32 cellular contexts compared by ENCODE assay signal in the genomic region with DNA sequence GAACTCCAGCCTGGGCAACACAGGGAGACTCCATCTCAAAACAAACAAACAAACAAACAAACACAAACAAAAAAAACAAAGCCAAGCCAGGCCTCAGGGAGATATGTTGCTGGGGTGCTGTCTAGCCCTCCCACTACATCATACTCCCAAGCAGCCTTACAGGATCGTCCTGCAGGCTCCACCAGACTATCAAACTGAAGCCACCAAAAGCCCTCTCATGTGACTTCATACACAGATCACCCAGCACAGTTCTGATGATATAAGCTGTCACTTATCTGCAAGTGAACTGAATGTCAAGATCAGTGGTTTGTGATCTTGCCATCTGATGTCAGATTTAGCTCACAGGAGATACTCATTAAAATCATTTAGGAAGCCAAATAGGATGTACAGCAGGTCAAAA.
"Had no signal": no experiment of that assay in that cellular context is flagged by ENCODE, and none has a peak within 500 bp of the region (broad histone marks: within the 10 kb centered on the region; RNA-seq: fewer than 3 reads in every experiment).

No MANE protein-coding gene starts in this region.

- DNase-seq: activated CD4-positive, alpha-beta memory T cell treated with anti-CD3 and anti-CD28 coated beads, Interleukin-2, amount 10 ng/mL, durations not matched to agents 7 days and 5 days; activated CD4-positive, alpha-beta T cell treated with anti-CD3 and anti-CD28 coated beads for 1 hour; activated CD4-positive, alpha-beta T cell treated with anti-CD3 and anti-CD28 coated beads for 4 hours; activated CD4-positive, alpha-beta T cell treated with anti-CD3 and anti-CD28 coated beads, Interleukin-2, amount 10 ng/mL, durations not matched to agents 7 days and 5 days; activated CD4-positive, alpha-beta T cell treated with anti-CD3 and anti-CD28 coated beads, Interleukin-2, amount 50 U/mL, for 4 hours; activated CD8-positive, alpha-beta memory T cell treated with anti-CD3 and anti-CD28 coated beads, Interleukin-2, amount 50 U/mL, for 48 hours; activated effector memory CD4-positive, alpha-beta T cell treated with anti-CD3 and anti-CD28 coated beads, Interleukin-2, amount 50 U/mL, for 16 hours; activated naive CD4-positive, alpha-beta T cell; activated naive CD4-positive, alpha-beta T cell treated with anti-CD3 and anti-CD28 coated beads, Interleukin-2, amount 10 ng/mL, durations not matched to agents 7 days and 5 days; activated naive CD8-positive, alpha-beta T cell treated with anti-CD3 and anti-CD28 coated beads, Interleukin-2, amount 10 ng/mL, durations not matched to agents 7 days and 5 days; activated T-cell treated with anti-CD3 and anti-CD28 coated beads for 4 hours; activated T-cell treated with anti-CD3 and anti-CD28 coated beads, Interleukin-2, amount 50 U/mL, for 4 hours; dermis blood vessel endothelial cell; effector CD4-positive, alpha-beta T cell; effector memory CD8-positive, alpha-beta T cell; foreskin keratinocyte; gastrocnemius medialis; heart right ventricle; SW 1271; T-cell; T-helper 9 cell had no signal

- H3K4me3 Mint-ChIP-seq: activated CD4-positive, alpha-beta memory T cell treated with anti-CD3 and anti-CD28 coated beads, Interleukin-2, amount 10 ng/mL, durations not matched to agents 7 days and 5 days; activated CD4-positive, alpha-beta T cell treated with anti-CD3 and anti-CD28 coated beads, Interleukin-2, amount 10 ng/mL, durations not matched to agents 7 days and 5 days; activated naive CD4-positive, alpha-beta T cell treated with anti-CD3 and anti-CD28 coated beads, Interleukin-2, amount 10 ng/mL, durations not matched to agents 7 days and 5 days; activated naive CD8-positive, alpha-beta T cell treated with anti-CD3 and anti-CD28 coated beads, Interleukin-2, amount 10 ng/mL, durations not matched to agents 7 days and 5 days; activated T-cell treated with anti-CD3 and anti-CD28 coated beads, Interleukin-2, amount 50 U/mL, for 4 hours; activated T-helper 1 cell treated with anti-CD3 and anti-CD28 coated beads, Interleukin-12 subunit alpha, Interleukin-12 subunit beta, Interleukin-2, Interleukin-4 antibody, amounts not matched to agents 30 ng/mL and 10 ng/mL and 1 ng/mL, durations not matched to agents 14 hours and 24 hours and 36 hours; central memory CD8-positive, alpha-beta T cell; effector memory CD8-positive, alpha-beta T cell; T-cell; T-helper 1 cell treated with Interleukin-12 subunit alpha and Interleukin-12 subunit beta and Interleukin-4 antibody, amounts not matched to agents 30 μg/mL and 1 μg/mL, for 36 hours had no signal

- H3K27me3 ChIP-seq: ascending aorta, breast epithelium, cardiac muscle cell, esophagus muscularis mucosa, foreskin keratinocyte, gastrocnemius medialis, heart right ventricle had no signal

- H3K4me1 ChIP-seq: breast epithelium, esophagus muscularis mucosa, foreskin keratinocyte, gastrocnemius medialis had no signal

- H3K4me3 ChIP-seq: ascending aorta, breast epithelium, cardiac muscle cell, coronary artery, esophagus muscularis mucosa, gastrocnemius medialis, heart right ventricle had no signal

- H3K9me3 ChIP-seq: ascending aorta, breast epithelium, esophagus muscularis mucosa, gastrocnemius medialis had no signal

- H3K27ac ChIP-seq: breast epithelium, cardiac muscle cell, esophagus muscularis mucosa, foreskin keratinocyte, gastrocnemius medialis had no signal

- H3K4me1 Mint-ChIP-seq: activated CD4-positive, alpha-beta memory T cell treated with anti-CD3 and anti-CD28 coated beads, Interleukin-2, amount 10 ng/mL, durations not matched to agents 7 days and 5 days; activated CD4-positive, alpha-beta T cell treated with anti-CD3 and anti-CD28 coated beads, Interleukin-2, amount 10 ng/mL, durations not matched to agents 7 days and 5 days; activated naive CD4-positive, alpha-beta T cell treated with anti-CD3 and anti-CD28 coated beads, Interleukin-2, amount 10 ng/mL, durations not matched to agents 7 days and 5 days; activated naive CD8-positive, alpha-beta T cell treated with anti-CD3 and anti-CD28 coated beads, Interleukin-2, amount 10 ng/mL, durations not matched to agents 7 days and 5 days; central memory CD8-positive, alpha-beta T cell; T-cell had no signal

- H3K36me3 ChIP-seq: breast epithelium had no signal

- H3K27ac Mint-ChIP-seq: activated CD4-positive, alpha-beta memory T cell treated with anti-CD3 and anti-CD28 coated beads, Interleukin-2, amount 10 ng/mL, durations not matched to agents 7 days and 5 days; activated CD4-positive, alpha-beta T cell treated with anti-CD3 and anti-CD28 coated beads, Interleukin-2, amount 10 ng/mL, durations not matched to agents 7 days and 5 days; activated naive CD4-positive, alpha-beta T cell treated with anti-CD3 and anti-CD28 coated beads, Interleukin-2, amount 10 ng/mL, durations not matched to agents 7 days and 5 days; activated naive CD4-positive, alpha-beta T cell treated with anti-CD3 and anti-CD28 coated beads, Interleukin-2, amount 50 U/mL, for 72 hours; activated naive CD8-positive, alpha-beta T cell treated with anti-CD3 and anti-CD28 coated beads, Interleukin-2, amount 10 ng/mL, durations not matched to agents 7 days and 5 days; activated T-helper 1 cell treated with anti-CD3 and anti-CD28 coated beads, Interleukin-12 subunit alpha, Interleukin-12 subunit beta, Interleukin-2, Interleukin-4 antibody, amounts not matched to agents 30 ng/mL and 10 ng/mL and 1 ng/mL, durations not matched to agents 14 hours and 24 hours and 36 hours; activated T-helper 2 cell treated with anti-CD3 and anti-CD28 coated beads, Interferon-gamma antibody, Interleukin-2, Interleukin-4, amounts not matched to agents 10 μg/mL and 5 μg/mL and 100 μg/mL, durations not matched to agents 14 hours and 24 hours and 36 hours; T-cell; T-helper 1 cell treated with Interleukin-12 subunit alpha and Interleukin-12 subunit beta and Interleukin-4 antibody, amounts not matched to agents 30 μg/mL and 1 μg/mL, for 36 hours had no signal

- H3K27me3 Mint-ChIP-seq: activated CD4-positive, alpha-beta memory T cell treated with anti-CD3 and anti-CD28 coated beads, Interleukin-2, amount 10 ng/mL, durations not matched to agents 7 days and 5 days; activated CD4-positive, alpha-beta T cell treated with anti-CD3 and anti-CD28 coated beads, Interleukin-2, amount 10 ng/mL, durations not matched to agents 7 days and 5 days; activated naive CD4-positive, alpha-beta T cell treated with anti-CD3 and anti-CD28 coated beads, Interleukin-2, amount 10 ng/mL, durations not matched to agents 7 days and 5 days; activated naive CD8-positive, alpha-beta T cell treated with anti-CD3 and anti-CD28 coated beads, Interleukin-2, amount 10 ng/mL, durations not matched to agents 7 days and 5 days; brain; central memory CD8-positive, alpha-beta T cell; effector memory CD8-positive, alpha-beta T cell; T-cell had no signal

- H3K9me3 Mint-ChIP-seq: activated CD4-positive, alpha-beta memory T cell treated with anti-CD3 and anti-CD28 coated beads, Interleukin-2, amount 10 ng/mL, durations not matched to agents 7 days and 5 days; activated T-cell treated with anti-CD3 and anti-CD28 coated beads, Interleukin-2, amount 50 U/mL, for 4 hours; central memory CD8-positive, alpha-beta T cell; effector memory CD8-positive, alpha-beta T cell had no signal

- ATAC-seq: activated naive CD4-positive, alpha-beta T cell treated with anti-CD3 and anti-CD28 coated beads, Interleukin-2, amount 50 U/mL, for 72 hours; activated T-cell treated with anti-CD3 and anti-CD28 coated beads, Interleukin-2, amount 50 U/mL, for 4 hours; effector memory CD8-positive, alpha-beta T cell; foreskin keratinocyte; gastrocnemius medialis; T-cell had no signal
